ENCODE assay signal across 12 cellular contexts in the genomic region with DNA sequence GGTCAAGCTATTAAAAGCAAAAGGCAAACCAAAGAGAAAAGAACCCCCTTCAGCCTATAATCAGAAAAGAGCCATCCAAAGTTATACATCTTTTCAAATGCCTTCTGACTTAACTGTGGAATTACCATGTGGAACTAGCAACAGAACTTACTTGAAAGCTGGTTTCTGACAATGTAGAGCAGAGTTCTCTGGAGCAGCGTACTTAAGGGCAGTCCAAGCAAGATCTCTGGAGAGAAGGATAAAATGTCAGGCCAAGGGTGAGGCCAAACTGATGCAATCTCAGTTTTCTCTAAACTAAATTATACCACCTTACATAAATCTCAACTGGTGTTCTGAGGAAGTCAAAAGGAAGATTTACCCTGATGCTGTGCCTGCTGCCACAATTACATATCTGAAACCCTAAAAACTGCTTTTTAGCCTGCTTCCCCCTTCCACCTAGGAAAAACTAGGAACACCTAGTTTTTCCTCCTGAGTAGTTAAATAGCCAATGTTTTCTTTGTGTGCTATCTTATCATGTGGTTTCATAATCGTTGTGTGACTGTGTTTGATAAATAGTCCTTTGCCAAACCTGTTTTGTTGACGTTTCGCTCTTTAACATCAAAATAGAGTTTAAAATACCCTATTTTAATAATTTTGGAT. TPM values are rescaled to one million over a fixed set of nuclear protein-coding genes. Genes with fewer than 3 reads are reported as not detected.
DNase-seq lines count a peak whose midpoint lies in the region; ATAC-seq and TF ChIP-seq lines count a peak whose summit lies in the region.
"Had no signal": no experiment of that assay in that cellular context is flagged by ENCODE, and none has a peak within 500 bp of the region (broad histone marks: within the 10 kb centered on the region; RNA-seq: fewer than 3 reads in every experiment).

No MANE protein-coding gene starts in this region.

- CTCF ChIA-PET in CD8-positive, alpha-beta memory T cell (lab: Charles Lee): no interaction called here

- H3K36me3 ChIP-seq in CD8-positive, alpha-beta memory T cell (ENCODE audit: insufficient read depth, low read length): no peaks in the 10 kb centered on the region
- H3K36me3 ChIP-seq in muscle layer of duodenum (ENCODE audit: control insufficient read depth in 1 of 2, insufficient read depth in 2 of 2, low read length in 2 of 2) (peaks cover 0 to 3% of the 10 kb centered on the region in 2 donors), vagina (no peaks in the 10 kb centered on the region)

- H3K27ac ChIP-seq in CD8-positive, alpha-beta memory T cell (ENCODE audit: low read depth, low read length): no peak overlapping the region
- H3K27ac ChIP-seq in dorsolateral prefrontal cortex (peak overlapping the region in 40 of 59 donors; percentile 0 to 89 (median 42)), muscle layer of duodenum (ENCODE audit: low read length) (peak overlapping the region; percentile 4), vagina (no peak overlapping the region)
- H3K27ac ChIP-seq: BLaER1, SK-N-MC had no signal

- peaks cover 45 to 78% (median 73%) of the 10 kb centered on the region in 3 donors for H3K4me1 Mint-ChIP-seq in CD8-positive, alpha-beta memory T cell

- H3K9me3 ChIP-seq in CD8-positive, alpha-beta memory T cell (ENCODE audit: low read length): no peaks in the 10 kb centered on the region
- H3K9me3 ChIP-seq in muscle layer of duodenum (ENCODE audit: control insufficient read depth in 1 of 2, low read length in 2 of 2) (no peaks in the 10 kb centered on the region), vagina (no peaks in the 10 kb centered on the region)
- H3K9me3 ChIP-seq: BLaER1 had no signal

- no peak for TF ChIP-seq CTCF in dorsolateral prefrontal cortex (IDR thresholded peaks at IDR 0.05 in 54 of 56, conservative IDR thresholded peaks at IDR 0.05 in 2 of 56; ENCODE audit: low read depth in 1 of 56, partially characterized antibody in 56 of 56)
- TF ChIP-seq CTCF in GM10266 (IDR thresholded peaks at IDR 0.05; ENCODE audit: control insufficient read depth, insufficient read depth, low read depth, missing control alignments): no peak
- no peak for TF ChIP-seq CTCF in vagina (IDR thresholded peaks at IDR 0.05)

- intact Hi-C loops in dorsolateral prefrontal cortex (cut with DNase I) (no loop called here), vagina (cut with DNase I) (no loop called here)

- no peaks in the 10 kb centered on the region for H3K27me3 Mint-ChIP-seq in CD8-positive, alpha-beta memory T cell

- POLR2A ChIA-PET in CD8-positive, alpha-beta memory T cell (lab: Charles Lee): no interaction called here

- H3K4me3 ChIP-seq in CD8-positive, alpha-beta memory T cell (ENCODE audit: low read length): no peak overlapping the region
- H3K4me3 ChIP-seq in dorsolateral prefrontal cortex (peak overlapping the region in 1 of 59 donors; percentile 9), muscle layer of duodenum (ENCODE audit: low read depth in 1 of 2, low read length in 2 of 2) (no peak overlapping the region), vagina (no peak overlapping the region)
- H3K4me3 ChIP-seq: BLaER1, SK-N-MC had no signal

- no peak for DNase-seq in CD8-positive, alpha-beta memory T cell
- no peak for DNase-seq in dorsolateral prefrontal cortex
- DNase-seq in stimulated activated CD8-positive, alpha-beta memory T cell treated with anti-CD3 and anti-CD28 coated beads, Interleukin-4, amount 100 ng/mL, for 48 hours: no peak
- DNase-seq in GM10266 (ENCODE audit: extremely low spot score): no peak
- no peak for DNase-seq in vagina (ENCODE audit: extremely low spot score in 2 of 2)
- DNase-seq: H7, occipital lobe had no signal

- ATAC-seq in HG02798 (IDR thresholded peaks at IDR 0.05; ENCODE audit: poor library complexity, unreplicated experiment) (peak; percentile 12), GM21515 (IDR thresholded peaks at IDR 0.05; ENCODE audit: unreplicated experiment) (no peak)

- H3K27ac Mint-ChIP-seq in CD8-positive, alpha-beta memory T cell: peak overlapping the region in 5 of 8 donors; percentile 0 to 86 (median 8)

- TF ChIP-seq POLR2A in vagina (IDR thresholded peaks at IDR 0.05): no peak

- no peaks in the 10 kb centered on the region for H3K4me1 ChIP-seq in CD8-positive, alpha-beta memory T cell (ENCODE audit: insufficient read depth, low read length)
- peaks cover 14 to 27% of the 10 kb centered on the region in 2 donors for H3K4me1 ChIP-seq in muscle layer of duodenum (ENCODE audit: control insufficient read depth in 1 of 2, insufficient read depth in 2 of 2, low read length in 2 of 2)
- peaks cover 26% of the 10 kb centered on the region for H3K4me1 ChIP-seq in vagina

- H3K9me3 Mint-ChIP-seq in CD8-positive, alpha-beta memory T cell: no peaks in the 10 kb centered on the region

- H3K27me3 ChIP-seq in CD8-positive, alpha-beta memory T cell (ENCODE audit: insufficient read depth, low read length, poor library complexity, severe bottlenecking): no peaks in the 10 kb centered on the region
- H3K27me3 ChIP-seq in dorsolateral prefrontal cortex (no peaks in the 10 kb centered on the region), muscle layer of duodenum (ENCODE audit: low read depth, low read length) (no peaks in the 10 kb centered on the region), vagina (no peaks in the 10 kb centered on the region)
- H3K27me3 ChIP-seq: BLaER1 had no signal

- H3K36me3 Mint-ChIP-seq in CD8-positive, alpha-beta memory T cell: peaks cover 4 to 54% (median 25%) of the 10 kb centered on the region in 3 donors

- H3K4me3 Mint-ChIP-seq in CD8-positive, alpha-beta memory T cell: peak overlapping the region in 2 of 7 donors; percentile 3 to 7

RNA-seq across cellular contexts. Expression of gene NCOA7, which starts 28.0 kb away (rescaled TPM):
- 10 to 100 TPM; 54.7 to 62.5 TPM for total RNA-seq in CD8-positive, alpha-beta memory T cell
- polyA plus RNA-seq in CD8-positive, alpha-beta memory T cell: 38.3 TPM
- total RNA-seq in dorsolateral prefrontal cortex (100 to 1,000 TPM in 118 of 120 experiments, 10 to 100 TPM in 2; 63.5 to 252 (median 193) TPM), vagina (48.6 TPM)

Comparison
In these comparisons a context has a peak if more than half of its experiments do, and no peak if none do; other contexts are left out.
1. H3K27ac ChIP-seq: peak in dorsolateral prefrontal cortex (40 of 59) and muscle layer of duodenum (single experiment); none in CD8-positive, alpha-beta memory T cell (single experiment) and vagina (single experiment).